8 cellular contexts compared by ENCODE assay signal in the genomic region with DNA sequence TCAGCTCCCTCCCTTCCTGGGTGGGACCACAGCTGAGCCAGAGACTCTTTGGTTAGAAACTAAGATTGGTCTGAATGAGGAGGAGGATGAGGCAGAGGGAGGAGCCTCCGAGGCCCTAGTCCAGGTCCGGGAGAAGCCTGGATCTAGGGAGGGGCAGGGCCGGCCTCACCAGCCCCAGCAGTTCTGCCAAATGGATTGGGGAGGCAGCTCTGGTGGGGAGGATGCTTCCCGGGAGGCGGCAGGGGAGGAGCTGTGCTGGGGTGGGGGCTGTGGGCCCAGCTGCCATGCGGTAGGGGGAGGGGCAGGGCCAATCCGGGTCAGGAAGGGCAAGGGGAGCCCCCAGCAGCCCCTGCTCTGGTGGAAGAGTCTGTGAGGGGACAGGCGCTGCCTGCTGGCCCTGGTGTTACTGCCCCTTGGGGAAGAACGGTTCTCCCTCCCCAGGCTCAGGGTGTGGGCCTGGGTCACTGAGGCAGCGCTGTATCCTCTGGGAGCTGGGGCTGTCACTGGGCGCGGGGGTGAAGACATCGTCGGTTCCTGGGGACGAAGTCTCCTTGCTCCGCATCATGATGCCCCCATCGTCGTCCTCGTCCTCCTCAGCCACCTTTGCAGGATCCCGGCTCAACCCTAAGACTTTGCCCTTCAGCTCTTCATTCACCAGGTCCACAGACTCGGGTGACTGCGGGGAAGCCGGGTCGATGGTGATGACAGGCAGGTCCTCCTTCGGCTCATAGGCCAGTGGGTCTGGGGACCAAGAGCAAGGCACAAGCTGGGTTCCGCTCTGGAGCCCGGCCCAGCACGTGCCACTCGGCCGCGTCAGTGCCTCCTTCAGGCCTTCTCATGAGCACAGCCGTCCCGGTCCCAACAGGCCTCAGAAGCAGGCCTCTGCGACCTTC. TPM values are rescaled to one million over a fixed set of nuclear protein-coding genes. Genes with fewer than 3 reads are reported as not detected.
A peak's percentile ranks its signal among the peaks of the same experiment; 100 is the strongest.
DNase-seq lines count a peak whose midpoint lies in the region; ATAC-seq and TF ChIP-seq lines count a peak whose summit lies in the region.

No MANE protein-coding gene starts in this region.

- H3K36me3 Mint-ChIP-seq in HFFc6 (ENCODE audit: low read depth): no peaks in the 10 kb centered on the region
- H3K36me3 Mint-ChIP-seq in activated CD8-positive, alpha-beta T cell treated with anti-CD3 and anti-CD28 coated beads for 36 hours (ENCODE audit: low read depth): peaks cover 4% of the 10 kb centered on the region
- peaks cover 25% of the 10 kb centered on the region for H3K36me3 Mint-ChIP-seq in stimulated activated effector memory CD8-positive, alpha-beta T cell treated with anti-CD3 and anti-CD28 coated beads, Interleukin-12 subunit alpha, Interleukin-12 subunit beta, amount 100 ng/mL, for 72 hours

- no peak for ATAC-seq in activated CD8-positive, alpha-beta T cell treated with anti-CD3 and anti-CD28 coated beads for 36 hours
- peak; percentile 77 to 79 for ATAC-seq in right cardiac atrium
- ATAC-seq in stimulated activated effector memory CD8-positive, alpha-beta T cell treated with anti-CD3 and anti-CD28 coated beads, Interleukin-12 subunit alpha, Interleukin-12 subunit beta, amount 100 ng/mL, for 72 hours: no peak

- no peaks in the 10 kb centered on the region for H3K9me3 Mint-ChIP-seq in HFFc6
- no peaks in the 10 kb centered on the region for H3K9me3 Mint-ChIP-seq in activated CD8-positive, alpha-beta T cell treated with anti-CD3 and anti-CD28 coated beads for 36 hours
- H3K9me3 Mint-ChIP-seq in stimulated activated effector memory CD8-positive, alpha-beta T cell treated with anti-CD3 and anti-CD28 coated beads, Interleukin-12 subunit alpha, Interleukin-12 subunit beta, amount 100 ng/mL, for 72 hours: no peaks in the 10 kb centered on the region

- H3K4me3 Mint-ChIP-seq in HFFc6: peak overlapping the region; percentile 65; the same call in 1 of the 2 replicates
- no peak overlapping the region for H3K4me3 Mint-ChIP-seq in activated CD8-positive, alpha-beta T cell treated with anti-CD3 and anti-CD28 coated beads for 36 hours
- peak overlapping the region; percentile 8 for H3K4me3 Mint-ChIP-seq in stimulated activated effector memory CD8-positive, alpha-beta T cell treated with anti-CD3 and anti-CD28 coated beads, Interleukin-12 subunit alpha, Interleukin-12 subunit beta, amount 100 ng/mL, for 72 hours

- peaks cover 11% of the 10 kb centered on the region for H3K4me1 ChIP-seq in right cardiac atrium (ENCODE audit: control insufficient read depth, insufficient read depth, low read length)
- H3K4me1 ChIP-seq in effector memory CD4-positive, alpha-beta T cell (ENCODE audit: control insufficient read depth, insufficient read depth, low read length, poor library complexity, severe bottlenecking): peaks cover 3% of the 10 kb centered on the region

- H3K9me3 ChIP-seq in right cardiac atrium (ENCODE audit: control insufficient read depth, low read length): no peaks in the 10 kb centered on the region
- H3K9me3 ChIP-seq in effector memory CD4-positive, alpha-beta T cell (ENCODE audit: control insufficient read depth, low read length): no peaks in the 10 kb centered on the region

- in situ Hi-C loops in ACHN (cut with HindIII; ENCODE audit: low pct_ligation_motif_present, low pct_unique_long_range_greater_than_20kb, low sequenced_read_pairs): no loop called here

- DNase-seq in HFFc6 (no peak), right cardiac atrium (peak; percentile 87 to 92 (median 92)), ACHN (no peak), NOMO-1 (lab: John Stamatoyannopoulos, UW; ENCODE audit: unreplicated experiment in 2 of 2) (no peak), NCI-H345 (lab: John Stamatoyannopoulos, UW) (no peak)
- DNase-seq in activated CD8-positive, alpha-beta T cell treated with anti-CD3 and anti-CD28 coated beads for 36 hours: no peak
- DNase-seq in stimulated activated effector memory CD8-positive, alpha-beta T cell treated with anti-CD3 and anti-CD28 coated beads, Interleukin-12 subunit alpha, Interleukin-12 subunit beta, amount 100 ng/mL, for 72 hours (ENCODE audit: low spot score in 2 of 2): no peak
- no peak for DNase-seq in effector memory CD4-positive, alpha-beta T cell

- WGBS in right cardiac atrium: 61% methylated on average over 34 of the region's 34 CpGs

- no peak overlapping the region for H3K4me3 ChIP-seq in right cardiac atrium (ENCODE audit: low read length)
- H3K4me3 ChIP-seq in effector memory CD4-positive, alpha-beta T cell (ENCODE audit: insufficient read depth, low read depth, low read length, poor library complexity, severe bottlenecking): no peak overlapping the region

- H3K27me3 ChIP-seq in right cardiac atrium (ENCODE audit: control insufficient read depth, insufficient read depth): no peaks in the 10 kb centered on the region
- H3K27me3 ChIP-seq in effector memory CD4-positive, alpha-beta T cell (replicated peaks; ENCODE audit: control insufficient read depth, insufficient read depth, low read length, poor library complexity, severe bottlenecking): no peaks in the 10 kb centered on the region

- peaks cover 32% of the 10 kb centered on the region for H3K4me1 Mint-ChIP-seq in HFFc6 (ENCODE audit: low read depth)
- peaks cover 12% of the 10 kb centered on the region for H3K4me1 Mint-ChIP-seq in activated CD8-positive, alpha-beta T cell treated with anti-CD3 and anti-CD28 coated beads for 36 hours (ENCODE audit: low read depth)
- peaks cover 29% of the 10 kb centered on the region for H3K4me1 Mint-ChIP-seq in stimulated activated effector memory CD8-positive, alpha-beta T cell treated with anti-CD3 and anti-CD28 coated beads, Interleukin-12 subunit alpha, Interleukin-12 subunit beta, amount 100 ng/mL, for 72 hours

- POLR2A ChIA-PET in activated CD8-positive, alpha-beta T cell treated with anti-CD3 and anti-CD28 coated beads for 36 hours (lab: Charles Lee): interaction anchor here (0.9 to 2.0 kb wide), 2 partner anchors 56 to 88 kb away, joined by 3 to 6 read pairs; a partner anchor contains a TSS

- intact Hi-C loops in activated CD8-positive, alpha-beta T cell treated with anti-CD3 and anti-CD28 coated beads for 36 hours (cut with micrococcal nuclease): loop anchor here (5.0 kb wide), 1 partner anchor 182 kb away; no protein-coding TSS in a partner anchor
- intact Hi-C loops in right cardiac atrium (cut with DNase I): loop anchor here (5.0 to 10.0 kb wide), 6 partner anchors 52 to 182 kb away; a partner anchor contains a TSS

- CTCF ChIA-PET in activated CD8-positive, alpha-beta T cell treated with anti-CD3 and anti-CD28 coated beads for 36 hours (lab: Charles Lee): interaction anchor here (0.8 to 13.6 kb wide), 11 partner anchors 9 to 201 kb away, joined by 3 to 307 read pairs (median 4); a partner anchor contains a TSS

- peak overlapping the region; percentile 96 for H3K27ac ChIP-seq in right cardiac atrium (ENCODE audit: low read length)
- H3K27ac ChIP-seq in effector memory CD4-positive, alpha-beta T cell (ENCODE audit: insufficient read depth, low read length, poor library complexity, severe bottlenecking): no peak overlapping the region

- H3K36me3 ChIP-seq in effector memory CD4-positive, alpha-beta T cell (ENCODE audit: control insufficient read depth, insufficient read depth, low read length): no peaks in the 10 kb centered on the region

- peaks cover 2% of the 10 kb centered on the region for H3K27me3 Mint-ChIP-seq in HFFc6 (ENCODE audit: insufficient read depth)
- no peaks in the 10 kb centered on the region for H3K27me3 Mint-ChIP-seq in activated CD8-positive, alpha-beta T cell treated with anti-CD3 and anti-CD28 coated beads for 36 hours

- H3K27ac Mint-ChIP-seq in HFFc6: peak overlapping the region; percentile 95
- peak overlapping the region; percentile 77 for H3K27ac Mint-ChIP-seq in activated CD8-positive, alpha-beta T cell treated with anti-CD3 and anti-CD28 coated beads for 36 hours
- peak overlapping the region; percentile 87 for H3K27ac Mint-ChIP-seq in stimulated activated effector memory CD8-positive, alpha-beta T cell treated with anti-CD3 and anti-CD28 coated beads, Interleukin-12 subunit alpha, Interleukin-12 subunit beta, amount 100 ng/mL, for 72 hours

- TF ChIP-seq CTCF in HFFc6 (IDR thresholded peaks at IDR 0.05): no peak
- no peak for TF ChIP-seq CTCF in activated CD8-positive, alpha-beta T cell treated with anti-CD3 and anti-CD28 coated beads for 36 hours (IDR thresholded peaks at IDR 0.05)

RNA-seq across cellular contexts. Expression of a gene that starts 54.8 kb away (rescaled TPM):
- total RNA-seq in HFFc6 (2021; fragmentation: NEBNext Ultra II Directional; extraction: Animal tissue kit (Norgen Biotek cat#: 25700)): 10 to 100 TPM; 37.1 to 51.0 (median 44.7) TPM
- total RNA-seq in activated CD8-positive, alpha-beta T cell treated with anti-CD3 and anti-CD28 coated beads for 36 hours: 10 to 100 TPM; 14.8 to 15.3 TPM
- 10 to 100 TPM; 22.8 to 39.3 (median 35.4) TPM for total RNA-seq in right cardiac atrium
- 21.5 TPM for polyA plus RNA-seq in right cardiac atrium

Comparison
In these comparisons a context has a peak if more than half of its experiments do, and no peak if none do; other contexts are left out.
1. DNase-seq: peak in right cardiac atrium (3 of 3); none in HFFc6 (single experiment), activated CD8-positive, alpha-beta T cell treated with anti-CD3 and anti-CD28 coated beads for 36 hours (single experiment), stimulated activated effector memory CD8-positive, alpha-beta T cell treated with anti-CD3 and anti-CD28 coated beads, Interleukin-12 subunit alpha, Interleukin-12 subunit beta, amount 100 ng/mL, for 72 hours (0 of 2), effector memory CD4-positive, alpha-beta T cell (0 of 3), ACHN (single experiment), NOMO-1 (0 of 2) and NCI-H345 (single experiment).
2. ATAC-seq: peak in right cardiac atrium (2 of 2); none in activated CD8-positive, alpha-beta T cell treated with anti-CD3 and anti-CD28 coated beads for 36 hours (single experiment) and stimulated activated effector memory CD8-positive, alpha-beta T cell treated with anti-CD3 and anti-CD28 coated beads, Interleukin-12 subunit alpha, Interleukin-12 subunit beta, amount 100 ng/mL, for 72 hours (single experiment).
3. Peak in every context shown above with its lines, with median percentiles within 50 percentile points of each other: H3K27ac Mint-ChIP-seq.